In genomic region chr17:75135946-75136345, GRCh38 we compare ENCODE assay signal across 22 cellular contexts. TPM values are rescaled to one million over a fixed set of nuclear protein-coding genes. Genes with fewer than 3 reads are reported as not detected.
DNase-seq lines count a peak whose midpoint lies in the region; ATAC-seq and TF ChIP-seq lines count a peak whose summit lies in the region.
"Had no signal": no experiment of that assay in that cellular context is flagged by ENCODE, and none has a peak within 500 bp of the region (broad histone marks: within the 10 kb centered on the region; RNA-seq: fewer than 3 reads in every experiment).

No MANE protein-coding gene starts in this region.

- H3K9me3 ChIP-seq in RWPE2 (ENCODE audit: severe bottlenecking) = no peaks in the 10 kb centered on the region
- H3K9me3 ChIP-seq: lower lobe of right lung, tibial nerve had no signal

- peak overlapping the region; percentile 87 for H3K27ac ChIP-seq in RWPE2 (ENCODE audit: poor library complexity, severe bottlenecking)
- H3K27ac ChIP-seq: brain microvascular endothelial cell, C4-2B, lower lobe of right lung, tibial nerve had no signal

- DNase-seq in T-helper 2 cell treated with Interferon-gamma antibody and Interleukin-4, amounts not matched to agents 5 μg/mL and 100 μg/mL, for 36 hours (ENCODE audit: low spot score) = no peak
- DNase-seq in T-helper 2 cell (no peak), RWPE2 (ENCODE audit: low spot score) (no peak), endothelial cell (ENCODE audit: low spot score) (no peak), osteocyte (ENCODE audit: extremely low spot score, unreplicated experiment) (no peak), retina (no peak)
- no peak for DNase-seq in effector CD4-positive, alpha-beta T cell
- DNase-seq: activated naive CD4-positive, alpha-beta T cell treated with anti-CD3 and anti-CD28 coated beads, Interleukin-2, amount 50 U/mL, for 16 hours; brain microvascular endothelial cell; DMS53; dorsolateral prefrontal cortex; head of caudate nucleus; lower lobe of right lung; naive B cell; NCI-H1417; T-helper 9 cell had no signal

- no peak for TF ChIP-seq CTCF in RWPE2 (IDR thresholded peaks at IDR 0.05; ENCODE audit: poor library complexity, severe bottlenecking)
- no peak for TF ChIP-seq CTCF in endothelial cell (IDR thresholded peaks at IDR 0.05; ENCODE audit: unreplicated experiment)
- no peak for TF ChIP-seq CTCF in osteocyte (IDR thresholded peaks at IDR 0.05)

- no peaks in the 10 kb centered on the region for H3K27me3 ChIP-seq in RWPE2 (ENCODE audit: insufficient read depth, poor library complexity, severe bottlenecking)
- H3K27me3 ChIP-seq: brain microvascular endothelial cell, dorsolateral prefrontal cortex, tibial nerve had no signal

- peak overlapping the region; percentile 26 for H3K27ac Mint-ChIP-seq in T-helper 2 cell treated with Interferon-gamma antibody and Interleukin-4, amounts not matched to agents 5 μg/mL and 100 μg/mL, for 36 hours
- no peak overlapping the region for H3K27ac Mint-ChIP-seq in endothelial cell (ENCODE audit: unreplicated experiment)
- H3K27ac Mint-ChIP-seq in osteocyte (ENCODE audit: unreplicated experiment) = peak overlapping the region; percentile 56

- no peaks in the 10 kb centered on the region for H3K9me3 Mint-ChIP-seq in T-helper 2 cell treated with Interferon-gamma antibody and Interleukin-4, amounts not matched to agents 5 μg/mL and 100 μg/mL, for 36 hours
- no peaks in the 10 kb centered on the region for H3K9me3 Mint-ChIP-seq in endothelial cell (ENCODE audit: unreplicated experiment)
- no peaks in the 10 kb centered on the region for H3K9me3 Mint-ChIP-seq in osteocyte (ENCODE audit: unreplicated experiment)
- H3K9me3 Mint-ChIP-seq: naive B cell had no signal

- H3K4me3 ChIP-seq in RWPE2 (ENCODE audit: severe bottlenecking) = no peak overlapping the region
- H3K4me3 ChIP-seq: dorsolateral prefrontal cortex, lower lobe of right lung, tibial nerve had no signal

- peaks cover 11% of the 10 kb centered on the region for H3K4me1 Mint-ChIP-seq in T-helper 2 cell treated with Interferon-gamma antibody and Interleukin-4, amounts not matched to agents 5 μg/mL and 100 μg/mL, for 36 hours (ENCODE audit: low read depth)
- H3K4me1 Mint-ChIP-seq in endothelial cell (ENCODE audit: unreplicated experiment) (no peaks in the 10 kb centered on the region), osteocyte (ENCODE audit: unreplicated experiment) (peaks cover 6% of the 10 kb centered on the region)

- ATAC-seq in RWPE2 (ENCODE audit: low read depth) (no peak), HG03571 (IDR thresholded peaks at IDR 0.05; ENCODE audit: unreplicated experiment) (no peak)
- ATAC-seq: activated CD4-positive, CD25-positive, alpha-beta regulatory T cell treated with anti-CD3 and anti-CD28 coated beads, Interleukin-2, amount 50 U/mL, for 24 hours; lower lobe of right lung had no signal

- peaks cover 7% of the 10 kb centered on the region for H3K4me1 ChIP-seq in RWPE2 (ENCODE audit: insufficient read depth, poor library complexity, severe bottlenecking)

- H3K4me3 Mint-ChIP-seq in T-helper 2 cell treated with Interferon-gamma antibody and Interleukin-4, amounts not matched to agents 5 μg/mL and 100 μg/mL, for 36 hours = no peak overlapping the region
- H3K4me3 Mint-ChIP-seq in endothelial cell (ENCODE audit: unreplicated experiment) (peak overlapping the region; percentile 57), osteocyte (ENCODE audit: unreplicated experiment) (no peak overlapping the region)

- peaks cover 25% of the 10 kb centered on the region for H3K36me3 Mint-ChIP-seq in T-helper 2 cell treated with Interferon-gamma antibody and Interleukin-4, amounts not matched to agents 5 μg/mL and 100 μg/mL, for 36 hours (ENCODE audit: low read depth)
- peaks cover 18% of the 10 kb centered on the region for H3K36me3 Mint-ChIP-seq in endothelial cell (ENCODE audit: low read depth, unreplicated experiment)
- H3K36me3 Mint-ChIP-seq in osteocyte (ENCODE audit: unreplicated experiment) = peaks cover 11% of the 10 kb centered on the region
- H3K36me3 Mint-ChIP-seq: naive B cell had no signal

- no peaks in the 10 kb centered on the region for H3K27me3 Mint-ChIP-seq in T-helper 2 cell treated with Interferon-gamma antibody and Interleukin-4, amounts not matched to agents 5 μg/mL and 100 μg/mL, for 36 hours (ENCODE audit: low read depth)
- H3K27me3 Mint-ChIP-seq in endothelial cell (ENCODE audit: unreplicated experiment) = peaks cover 6% of the 10 kb centered on the region
- no peaks in the 10 kb centered on the region for H3K27me3 Mint-ChIP-seq in osteocyte (ENCODE audit: unreplicated experiment)
- H3K27me3 Mint-ChIP-seq: naive B cell had no signal

- H3K36me3 ChIP-seq in RWPE2 (ENCODE audit: low read depth) = peaks cover 67% of the 10 kb centered on the region

RNA-seq across cellular contexts. Expression of gene NT5C, which starts 4.4 kb away (rescaled TPM):
- total RNA-seq in endothelial cell (ENCODE audit: unreplicated experiment) = 13.5 TPM
- total RNA-seq in osteocyte = 45.6 and 48.2 TPM in 2 replicates

RNA-seq across cellular contexts. Expression of gene JPT1, which starts 18.4 kb away (rescaled TPM):
- total RNA-seq in endothelial cell (ENCODE audit: unreplicated experiment) = 115 TPM
- 89.7 and 95.9 TPM in 2 replicates for total RNA-seq in osteocyte

RNA-seq across cellular contexts. Expression of gene ARMC7, which starts 26.2 kb away (rescaled TPM):
- total RNA-seq in endothelial cell (ENCODE audit: unreplicated experiment) (43.4 TPM), osteocyte (12.8 and 13.6 TPM in 2 replicates)

RNA-seq across cellular contexts. Expression of gene SUMO2, which starts 46.8 kb away (rescaled TPM):
- total RNA-seq in endothelial cell (ENCODE audit: unreplicated experiment) (657 TPM), osteocyte (472 and 483 TPM in 2 replicates)

RNA-seq across cellular contexts. Expression of gene SLC16A5, which starts 48.2 kb away (rescaled TPM):
- total RNA-seq in endothelial cell (ENCODE audit: unreplicated experiment) (50.9 TPM), osteocyte (7.0 and 7.6 TPM in 2 replicates)
- total RNA-seq: A172, OCI-LY7 had no signal
